9 cellular contexts compared by ENCODE assay signal in genomic region chr14:23566112-23566781, GRCh38. TPM values are rescaled to one million over a fixed set of nuclear protein-coding genes. Genes with fewer than 3 reads are reported as not detected.
DNase-seq lines count a peak whose midpoint lies in the region; ATAC-seq, FAIRE-seq and TF ChIP-seq lines count a peak whose summit lies in the region.
"Had no signal": no experiment of that assay in that cellular context is flagged by ENCODE, and none has a peak within 500 bp of the region (broad histone marks: within the 10 kb centered on the region; RNA-seq: fewer than 3 reads in every experiment).

No MANE protein-coding gene starts in this region.

- H3K27ac Mint-ChIP-seq in HFFc6 (no peak overlapping the region), mesothelial cell of epicardium (no peak overlapping the region)

- H3K36me3 Mint-ChIP-seq in HFFc6 (ENCODE audit: low read depth) (no peaks in the 10 kb centered on the region), mesothelial cell of epicardium (peaks cover 12% of the 10 kb centered on the region)

- H3K27ac ChIP-seq in 22Rv1 (peak overlapping the region; percentile 83), foreskin keratinocyte (no peak overlapping the region)

- no peak for FAIRE-seq in RCC 7860 (lab: Jason Lieb, UNC)

- TF ChIP-seq CTCF in 22Rv1 (IDR thresholded peaks at IDR 0.05) (no peak), HFFc6 (IDR thresholded peaks at IDR 0.05) (no peak), astrocyte of the cerebellum (IDR thresholded peaks at IDR 0.05; ENCODE audit: low read depth, low read length, missing control alignments) (no peak), mesothelial cell of epicardium (IDR thresholded peaks at IDR 0.05; ENCODE audit: unreplicated experiment) (no peak), foreskin keratinocyte (conservative IDR thresholded peaks at IDR 0.05) (no peak)

- H3K4me3 Mint-ChIP-seq in HFFc6 (peak overlapping the region; percentile 87), mesothelial cell of epicardium (peak overlapping the region; percentile 100)

- in situ Hi-C loops in astrocyte of the cerebellum (cut with HindIII; ENCODE audit: low sequenced_read_pairs), result no loop called here

- peak overlapping the region; percentile 67 for H3K4me3 ChIP-seq in astrocyte of the cerebellum (ENCODE audit: low read depth, low read length)

- H3K9me3 Mint-ChIP-seq in HFFc6 (no peaks in the 10 kb centered on the region), mesothelial cell of epicardium (no peaks in the 10 kb centered on the region)

- H3K4me1 ChIP-seq in foreskin keratinocyte, result peaks cover 4% of the 10 kb centered on the region

- ATAC-seq in foreskin keratinocyte, result no peak
- no peak for ATAC-seq in HG03196 (IDR thresholded peaks at IDR 0.05; ENCODE audit: unreplicated experiment)

- H3K27me3 Mint-ChIP-seq in HFFc6 (ENCODE audit: insufficient read depth) (peaks cover 25% of the 10 kb centered on the region), mesothelial cell of epicardium (ENCODE audit: low read depth) (no peaks in the 10 kb centered on the region)

- peaks cover 12% of the 10 kb centered on the region for H3K4me1 Mint-ChIP-seq in HFFc6 (ENCODE audit: low read depth)
- peaks cover 33% of the 10 kb centered on the region for H3K4me1 Mint-ChIP-seq in mesothelial cell of epicardium

- DNase-seq in HFFc6, result no peak
- no peak for DNase-seq in astrocyte of the cerebellum (ENCODE audit: low read depth)
- no peak for DNase-seq in mesothelial cell of epicardium (ENCODE audit: low spot score in 2 of 2, unreplicated experiment in 2 of 2)
- no peak for DNase-seq in RCC 7860 (ENCODE audit: low spot score)
- DNase-seq in foreskin keratinocyte, result no peak
- no peak for DNase-seq in hepatic stellate cell (ENCODE audit: low spot score)

- no peaks in the 10 kb centered on the region for H3K27me3 ChIP-seq in foreskin keratinocyte

RNA-seq across cellular contexts. Expression of gene AP1G2, which starts 1.3 kb away (rescaled TPM):
- 1 to 10 TPM; 1.6 to 8.3 (median 2.2) TPM for total RNA-seq in HFFc6 (2021; fragmentation: NEBNext Ultra II Directional; extraction: Animal tissue kit (Norgen Biotek cat#: 25700))
- total RNA-seq in mesothelial cell of epicardium (268 to 271 TPM (median 269 TPM) in 3 replicates), foreskin keratinocyte (79.0 and 80.6 TPM in 2 replicates)
- polyA plus RNA-seq in foreskin keratinocyte, result 89.8 and 91.1 TPM in 2 replicates

RNA-seq across cellular contexts. Expression of gene THTPA, which starts 10.2 kb away (rescaled TPM):
- 10 to 100 TPM; 10.4 to 14.1 (median 11.0) TPM for total RNA-seq in HFFc6 (2021; fragmentation: NEBNext Ultra II Directional; extraction: Animal tissue kit (Norgen Biotek cat#: 25700))
- total RNA-seq in mesothelial cell of epicardium (13.9 to 17.7 TPM (median 15.2 TPM) in 3 replicates), foreskin keratinocyte (4.0 and 6.0 TPM in 2 replicates)
- polyA plus RNA-seq in foreskin keratinocyte, result 6.5 and 7.5 TPM in 2 replicates

RNA-seq across cellular contexts. Expression of gene JPH4, which starts 12.3 kb away (rescaled TPM):
- not detected for total RNA-seq in HFFc6 (2021; fragmentation: NEBNext Ultra II Directional; extraction: Animal tissue kit (Norgen Biotek cat#: 25700))
- 6.4 to 7.4 TPM (median 7.3 TPM) in 3 replicates for total RNA-seq in mesothelial cell of epicardium
- not detected in 2 replicates for total RNA-seq in foreskin keratinocyte
- 0.02 TPM in 1 of 2 replicates, not detected in the other for polyA plus RNA-seq in foreskin keratinocyte
- total RNA-seq: bronchial epithelial cell had no signal

RNA-seq across cellular contexts. Expression of gene ZFHX2, which starts 14.7 kb away (rescaled TPM):
- 1 to 10 TPM in 4 of 6 experiments, under 1 TPM in 2; 0.63 to 4.2 (median 1.7) TPM for total RNA-seq in HFFc6 (2021; fragmentation: NEBNext Ultra II Directional; extraction: Animal tissue kit (Norgen Biotek cat#: 25700))
- total RNA-seq in mesothelial cell of epicardium (9.8 to 14.4 TPM (median 13.7 TPM) in 3 replicates), foreskin keratinocyte (0.32 and 0.44 TPM in 2 replicates)
- polyA plus RNA-seq in foreskin keratinocyte, result 0.33 and 0.76 TPM in 2 replicates
